ENCODE assay signal across 20 cellular contexts in genomic region chr4:57083107-57083506, GRCh38. TPM values are rescaled to one million over a fixed set of nuclear protein-coding genes. Genes with fewer than 3 reads are reported as not detected.
DNase-seq lines count a peak whose midpoint lies in the region; ATAC-seq and TF ChIP-seq lines count a peak whose summit lies in the region.
"Had no signal": no experiment of that assay in that cellular context is flagged by ENCODE, and none has a peak within 500 bp of the region (broad histone marks: within the 10 kb centered on the region; RNA-seq: fewer than 3 reads in every experiment).

No MANE protein-coding gene starts in this region.

- no peak overlapping the region for H3K4me3 ChIP-seq in left ventricle myocardium inferior
- H3K4me3 ChIP-seq in fibroblast of pulmonary artery (replicated peaks; ENCODE audit: low read depth, low read length) = no peak overlapping the region
- H3K4me3 ChIP-seq in vagina = no peak overlapping the region
- H3K4me3 ChIP-seq in body of pancreas = no peak overlapping the region

- peak overlapping the region; percentile 79 for H3K27ac ChIP-seq in left ventricle myocardium inferior (replicated peaks)
- H3K27ac ChIP-seq in vagina = peak overlapping the region; percentile 80
- H3K27ac ChIP-seq in body of pancreas = peak overlapping the region in 2 of 4 donors; percentile 45 to 67
- H3K27ac ChIP-seq: HL-60, VCaP had no signal

- 26 to 30% methylated on average over 3 of the region's 3 CpGs for WGBS in body of pancreas, 2 donors

- TF ChIP-seq POLR2A in vagina (IDR thresholded peaks at IDR 0.05) = no peak
- TF ChIP-seq POLR2A in body of pancreas (IDR thresholded peaks at IDR 0.05) = no peak

- peaks cover under 1% of the 10 kb centered on the region for H3K36me3 ChIP-seq in left ventricle myocardium inferior
- H3K36me3 ChIP-seq in vagina = no peaks in the 10 kb centered on the region
- H3K36me3 ChIP-seq in body of pancreas (replicated peaks in 1 of 2; ENCODE audit: insufficient read depth in 1 of 2, low read depth in 2 of 2) = no peaks in the 10 kb centered on the region

- no peak for DNase-seq in left ventricle myocardium inferior
- no peak for DNase-seq in Right ventricle myocardium superior
- DNase-seq in fibroblast of pulmonary artery (ENCODE audit: low read depth) = peak; percentile 75
- DNase-seq in renal cortical epithelial cell (ENCODE audit: low read depth) = peak; percentile 75
- no peak for DNase-seq in vagina (ENCODE audit: extremely low spot score in 2 of 2)
- DNase-seq in GM19240 (ENCODE audit: insufficient read length, low spot score) = no peak
- DNase-seq in AML-193 (lab: John Stamatoyannopoulos, UW) = no peak
- no peak for DNase-seq in body of pancreas
- DNase-seq: activated CD8-positive, alpha-beta T cell treated with anti-CD3 and anti-CD28 coated beads, Interleukin-2, amount 10 ng/mL, durations not matched to agents 7 days and 5 days; CD4-positive, alpha-beta memory T cell; DMS79; KG1; mesendoderm; NCI-H1092 treated with DMSO at 0.1 percent for 48 hours; NCI-H82; stimulated activated CD4-positive, alpha-beta T cell treated with anti-CD3 and anti-CD28 coated beads, Interleukin-4, amount 100 ng/mL, for 4 hours had no signal

- TF ChIP-seq CTCF in left ventricle myocardium inferior (IDR thresholded peaks at IDR 0.05; ENCODE audit: borderline replicate concordance) (no peak), fibroblast of pulmonary artery (IDR thresholded peaks at IDR 0.05; ENCODE audit: low read length, missing control alignments) (no peak), vagina (IDR thresholded peaks at IDR 0.05) (no peak), body of pancreas (IDR thresholded peaks at IDR 0.05) (no peak)

- ATAC-seq in Right ventricle myocardium superior (ENCODE audit: poor library complexity) (no peak), body of pancreas (no peak)
- ATAC-seq: activated CD8-positive, alpha-beta T cell treated with anti-CD3 and anti-CD28 coated beads, Interleukin-2, amount 10 ng/mL, durations not matched to agents 7 days and 5 days; Panc1 had no signal

- H3K4me1 ChIP-seq in left ventricle myocardium inferior = peaks cover 86% of the 10 kb centered on the region
- peaks cover 39% of the 10 kb centered on the region for H3K4me1 ChIP-seq in vagina
- H3K4me1 ChIP-seq in body of pancreas = peaks cover 34% of the 10 kb centered on the region

- H3K27me3 ChIP-seq in left ventricle myocardium inferior (ENCODE audit: low read depth) (no peaks in the 10 kb centered on the region), vagina (no peaks in the 10 kb centered on the region), body of pancreas (no peaks in the 10 kb centered on the region)

- H3K9me3 ChIP-seq in left ventricle myocardium inferior (replicated peaks) = no peaks in the 10 kb centered on the region
- H3K9me3 ChIP-seq in vagina = no peaks in the 10 kb centered on the region
- H3K9me3 ChIP-seq in body of pancreas = no peaks in the 10 kb centered on the region

- intact Hi-C loops in left ventricle myocardium inferior (cut with micrococcal nuclease) = no loop called here
- intact Hi-C loops in Right ventricle myocardium superior (cut with DNase I) = no loop called here
- intact Hi-C loops in vagina (cut with DNase I) = no loop called here
- intact Hi-C loops in body of pancreas (cut with DNase I) = no loop called here

RNA-seq across cellular contexts. Expression of gene IGFBP7, which starts 27.1 kb away (rescaled TPM):
- total RNA-seq in left ventricle myocardium inferior (698 TPM), Right ventricle myocardium superior (769 TPM), renal cortical epithelial cell (1,261 and 4,753 TPM in 2 replicates), vagina (716 TPM), body of pancreas (1,000 to 10,000 TPM in 1 of 2 donors, 100 to 1,000 TPM in 1; 758 to 1,249 TPM)
- total RNA-seq: activated CD8-positive, alpha-beta T cell treated with anti-CD3 and anti-CD28 coated beads, Interleukin-2, amount 10 ng/mL, durations not matched to agents 7 days and 5 days; activated T-helper 1 cell treated with anti-CD3 and anti-CD28 coated beads, Interleukin-12 subunit alpha, Interleukin-12 subunit beta, Interleukin-2, Interleukin-4 antibody, amounts not matched to agents 30 ng/mL and 10 ng/mL and 1 ng/mL, durations not matched to agents 14 hours and 24 hours and 36 hours; CD4-positive, alpha-beta memory T cell had no signal

Comparison
In these comparisons a context has a peak if more than half of its experiments do, and no peak if none do; other contexts are left out.
1. DNase-seq: peak in fibroblast of pulmonary artery (single experiment) and renal cortical epithelial cell (single experiment); none in left ventricle myocardium inferior (single experiment), Right ventricle myocardium superior (single experiment), vagina (0 of 2), GM19240 (single experiment), AML-193 (0 of 2) and body of pancreas (0 of 4).